ENCODE assay signal across 8 cellular contexts in the genomic region with DNA sequence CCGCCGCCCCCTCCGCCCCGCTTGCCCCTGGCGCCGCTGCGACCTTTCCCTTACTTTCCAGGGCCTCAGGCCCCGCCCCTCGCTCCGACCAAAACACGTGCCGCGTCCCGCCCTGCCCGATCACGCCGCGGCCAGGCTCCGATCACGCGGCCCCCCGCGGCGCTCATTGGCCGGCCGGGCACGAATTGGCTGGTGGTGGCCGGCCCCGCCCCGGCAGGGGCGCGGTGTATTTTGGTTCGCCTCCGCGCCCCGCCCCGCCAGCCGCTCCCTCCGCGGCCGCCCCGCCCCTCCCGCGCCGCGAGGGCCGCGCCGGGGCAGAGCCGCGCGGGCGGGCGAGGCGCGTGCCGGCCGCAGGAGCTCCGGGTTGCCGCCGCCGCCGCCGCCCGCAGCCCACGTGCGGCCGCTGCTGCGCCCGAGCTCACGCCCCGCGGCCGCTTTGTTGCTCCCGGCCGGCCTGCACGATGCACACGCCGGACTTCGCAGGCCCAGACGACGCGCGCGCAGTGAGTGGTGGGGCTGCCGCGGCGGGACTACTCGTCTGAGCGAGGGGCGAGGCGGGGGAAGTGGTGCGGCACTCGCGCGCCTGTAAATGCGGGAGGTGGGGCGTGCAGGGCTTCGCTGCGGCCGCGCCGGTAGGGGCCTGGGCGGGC. TPM values are rescaled to one million over a fixed set of nuclear protein-coding genes. Genes with fewer than 3 reads are reported as not detected.
DNase-seq lines count a peak whose midpoint lies in the region; ATAC-seq and TF ChIP-seq lines count a peak whose summit lies in the region.

A gene (plus strand): TSS at position 295 of the 650 bp plus-strand sequence. CDS start 167 bp downstream, at position 462.

- intact Hi-C loops in dorsolateral prefrontal cortex (cut with DNase I) = loop anchor here in 1 of 2 donors (5.0 to 10.0 kb wide), 2 partner anchors 89 to 404 kb away; a partner anchor contains a TSS
- intact Hi-C loops in lower leg skin (cut with DNase I; ENCODE audit: low total_unique reads) = loop anchor here (5.0 to 10.0 kb wide), 3 partner anchors 61 to 269 kb away; no protein-coding TSS in a partner anchor

- TF ChIP-seq POLR2A in lower leg skin (IDR thresholded peaks at IDR 0.05) = no peak

- 0% methylated on average over 1 to 20 of the region's 104 CpGs for whole genome bisulfite sequencing in lower leg skin, 2 donors

- H3K27ac ChIP-seq in AG04450 (ENCODE audit: low read depth, low read length) (peak within 1 kb of the TSS; percentile 47), dorsolateral prefrontal cortex (peak within 1 kb of the TSS; percentile 67 to 94 (median 88))

- TF ChIP-seq CTCF in AG04450 (IDR thresholded peaks at IDR 0.05; ENCODE audit: low read depth, low read length) = no peak
- no peak for TF ChIP-seq CTCF in dorsolateral prefrontal cortex (IDR thresholded peaks at IDR 0.05 in 54 of 56, conservative IDR thresholded peaks at IDR 0.05 in 2 of 56; ENCODE audit: low read depth in 1 of 56, partially characterized antibody in 56 of 56)
- no peak for TF ChIP-seq CTCF in lower leg skin (IDR thresholded peaks at IDR 0.05)

- H3K9me3 ChIP-seq in AG04450 (ENCODE audit: control insufficient read depth, insufficient read depth, low read length) = peaks cover 12% of the 10 kb centered on the region; the same call in 1 of the 2 replicates

- POLR2A ChIA-PET in AG04450 (lab: Yijun Ruan, JAX) = interaction anchor here (0.5 to 1.5 kb wide), 5 partner anchors 57 to 241 kb away, joined by 3 to 7 read pairs (median 3); a partner anchor contains a TSS

- H3K27me3 ChIP-seq in AG04450 (ENCODE audit: control insufficient read depth, insufficient read depth, low read length) = peaks cover 5% of the 10 kb centered on the region
- no peaks in the 10 kb centered on the region for H3K27me3 ChIP-seq in dorsolateral prefrontal cortex

- peak; percentile 67 for ATAC-seq in GM19035 (IDR thresholded peaks at IDR 0.05; ENCODE audit: unreplicated experiment)
- peak; percentile 74 for ATAC-seq in HG03342 (IDR thresholded peaks at IDR 0.05; ENCODE audit: unreplicated experiment)

- peak within 1 kb of the TSS; percentile 63 for H3K4me3 ChIP-seq in AG04450 (ENCODE audit: low read depth, low read length)
- peak within 1 kb of the TSS; percentile 38 to 75 (median 61) for H3K4me3 ChIP-seq in dorsolateral prefrontal cortex
- peak within 1 kb of the TSS; percentile 43 for H3K4me3 ChIP-seq in lower leg skin (ENCODE audit: low read depth, poor library complexity, severe bottlenecking)

- CTCF ChIA-PET in AG04450 (lab: Charles Lee) = interaction anchor here (1.0 to 3.9 kb wide), 3 partner anchors 59 to 273 kb away, joined by 3 to 17 read pairs (median 7); no protein-coding TSS in a partner anchor

- no peak for DNase-seq in AG04450 (ENCODE audit: low read depth, low spot score)
- DNase-seq in NCI-H510A (lab: John Stamatoyannopoulos, UW) = peak; percentile 89
- peak; percentile 67 to 75 for DNase-seq in activated CD4-positive, alpha-beta T cell treated with anti-CD3 and anti-CD28 coated beads, Interleukin-2, amount 50 U/mL, for 48 hours
- DNase-seq in dorsolateral prefrontal cortex = peak; percentile 58 to 84 (median 74)
- DNase-seq in lower leg skin (ENCODE audit: low spot score in 2 of 2) = peak; percentile 92 to 98
- peak; percentile 85 for DNase-seq in stimulated activated CD4-positive, alpha-beta T cell treated with anti-CD3 and anti-CD28 coated beads, Interleukin-4, amount 100 ng/mL, for 1 hour

RNA-seq across cellular contexts. Expression of the gene that starts here (rescaled TPM):
- 4.9 and 5.5 TPM in 2 replicates for polyA plus RNA-seq in AG04450 (2011; rRNA removed)
- 6.3 and 12.2 TPM in 2 replicates for polyA minus RNA-seq in AG04450 (2011; rRNA and poly(A)+ RNA removed)
- total RNA-seq in dorsolateral prefrontal cortex (10 to 100 TPM in 18 of 120 experiments, 1 to 10 TPM in 102; 3.6 to 15.6 (median 7.4) TPM), lower leg skin (10 to 100 TPM; 42.5 to 86.1 (median 61.2) TPM)
